In the genomic region with DNA sequence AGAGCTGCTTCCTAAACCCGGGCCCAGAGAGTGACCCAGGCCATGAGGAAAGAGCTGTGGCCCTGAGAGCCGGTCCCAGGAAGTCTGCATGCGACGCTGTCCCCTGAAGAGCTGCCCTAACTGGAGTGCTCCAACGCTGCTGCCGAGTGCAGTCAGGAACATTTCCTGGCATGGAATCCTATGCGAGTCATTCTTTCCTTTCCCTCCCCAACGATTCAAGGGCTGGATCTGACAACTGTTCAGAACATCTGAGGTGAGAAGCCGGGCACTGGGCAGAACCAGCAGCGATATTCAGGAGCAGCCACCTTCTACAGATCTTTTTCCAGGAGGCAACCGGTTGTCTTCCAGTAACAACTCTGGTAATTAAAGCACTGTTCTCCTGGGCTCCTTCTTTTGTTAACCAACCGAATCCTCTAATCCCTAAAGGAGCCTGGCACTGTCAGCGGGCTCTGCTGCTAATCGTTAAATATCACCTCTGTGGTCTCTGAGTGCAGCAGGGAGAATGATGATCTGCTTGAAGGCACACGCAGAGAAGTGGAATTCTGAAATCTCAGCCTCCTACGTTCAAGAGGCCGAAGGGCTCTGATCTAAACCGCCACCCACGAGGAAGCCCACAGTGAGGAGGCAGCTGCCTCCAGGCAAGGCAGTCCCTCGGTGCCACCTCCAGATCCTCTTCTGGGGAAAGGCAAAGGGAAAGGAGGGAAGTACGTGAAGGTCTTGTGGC, we compare ENCODE assay signal across 8 cellular contexts. TPM values are rescaled to one million over a fixed set of nuclear protein-coding genes. Genes with fewer than 3 reads are reported as not detected.
DNase-seq lines count a peak whose midpoint lies in the region; ATAC-seq and TF ChIP-seq lines count a peak whose summit lies in the region.

No MANE protein-coding gene starts in this region.

- 20 to 32% (median 32%) methylated on average over 21 of the region's 21 CpGs for WGBS in stomach, 5 donors

- H3K27ac Mint-ChIP-seq in central memory CD8-positive, alpha-beta T cell (ENCODE audit: low read depth), result peak overlapping the region; percentile 13

- H3K27me3 ChIP-seq in MG63 (no peaks in the 10 kb centered on the region), stomach (no peaks in the 10 kb centered on the region)

- no peaks in the 10 kb centered on the region for H3K27me3 Mint-ChIP-seq in central memory CD8-positive, alpha-beta T cell

- no peak for TF ChIP-seq POLR2A in stomach (IDR thresholded peaks at IDR 0.05)

- peaks cover 80 to 100% (median 88%) of the 10 kb centered on the region in 4 donors for H3K4me1 ChIP-seq in stomach

- H3K9me3 Mint-ChIP-seq in central memory CD8-positive, alpha-beta T cell, result no peaks in the 10 kb centered on the region

- H3K9me3 ChIP-seq in MG63, result no peaks in the 10 kb centered on the region
- H3K9me3 ChIP-seq in stomach, result no peaks in the 10 kb centered on the region

- DNase-seq in A172 (ENCODE audit: low spot score) (peak; percentile 59), MG63 (peak; percentile 70), left lobe of liver (ENCODE audit: low spot score) (peak; percentile 65), stomach (peak; percentile 71), OCI-M1 (lab: John Stamatoyannopoulos, UW) (no peak)
- DNase-seq in central memory CD8-positive, alpha-beta T cell (ENCODE audit: low spot score in 2 of 2), result no peak
- DNase-seq in activated CD8-positive, alpha-beta memory T cell treated with anti-CD3 and anti-CD28 coated beads, Interleukin-2, amount 50 U/mL, for 48 hours, result no peak

- no peak for ATAC-seq in central memory CD8-positive, alpha-beta T cell (replicated peaks; ENCODE audit: extremely low read depth, poor library complexity, severe bottlenecking)
- ATAC-seq in left lobe of liver (peak; percentile 71), HG03469 (IDR thresholded peaks at IDR 0.05; ENCODE audit: unreplicated experiment) (no peak)

- intact Hi-C loops in stomach (cut with DNase I; ENCODE audit: low total_unique reads), result no loop called here

- peaks cover 55% of the 10 kb centered on the region for H3K4me1 Mint-ChIP-seq in central memory CD8-positive, alpha-beta T cell

- H3K4me3 Mint-ChIP-seq in central memory CD8-positive, alpha-beta T cell, result no peak overlapping the region

- peaks cover 11% of the 10 kb centered on the region for H3K36me3 Mint-ChIP-seq in central memory CD8-positive, alpha-beta T cell (ENCODE audit: insufficient read depth)

- H3K27ac ChIP-seq in stomach, result peak overlapping the region; percentile 54 to 88 (median 81)

- TF ChIP-seq CTCF in stomach (IDR thresholded peaks at IDR 0.05), result no peak

- H3K36me3 ChIP-seq in MG63, result peaks cover 41% of the 10 kb centered on the region
- peaks cover 0 to 24% (median 7%) of the 10 kb centered on the region in 4 donors for H3K36me3 ChIP-seq in stomach

- H3K4me3 ChIP-seq in MG63 (no peak overlapping the region), stomach (peak overlapping the region in 1 of 4 donors; percentile 16)

- peak; percentile 51 for TF ChIP-seq EP300 in stomach (IDR thresholded peaks at IDR 0.05)

RNA-seq across cellular contexts. Expression of a gene that starts 55.8 kb away (rescaled TPM):
- total RNA-seq in A172 (2014; rRNA removed; shearing (Covaris generic)), result 0.74 and 4.3 TPM in 2 replicates
- total RNA-seq in MG63 (2014; rRNA removed; shearing (Covaris generic); ENCODE audit: low replicate concordance), result 0.76 TPM in 1 of 2 replicates, not detected in the other
- total RNA-seq in left lobe of liver (0.20 TPM), stomach (1 to 10 TPM in 2 of 5 donors, not detected in 3; 2.4 to 3.0 TPM)
- polyA plus RNA-seq in stomach, result 1 to 10 TPM; 1.1 to 2.5 (median 1.6) TPM

Comparison
In these comparisons a context has a peak if more than half of its experiments do, and no peak if none do; other contexts are left out.
1. DNase-seq: peak in A172 (single experiment), MG63 (single experiment), left lobe of liver (single experiment) and stomach (single experiment); none in central memory CD8-positive, alpha-beta T cell (0 of 2), activated CD8-positive, alpha-beta memory T cell treated with anti-CD3 and anti-CD28 coated beads, Interleukin-2, amount 50 U/mL, for 48 hours (single experiment) and OCI-M1 (single experiment).